Comparison of ENCODE assay signal across 25 cellular contexts in genomic region chr11:2406476-2406875, GRCh38. TPM values are rescaled to one million over a fixed set of nuclear protein-coding genes. Genes with fewer than 3 reads are reported as not detected.
"Had no signal": no experiment of that assay in that cellular context is flagged by ENCODE, and none has a peak within 500 bp of the region (broad histone marks: within the 10 kb centered on the region; RNA-seq: fewer than 3 reads in every experiment).

No MANE protein-coding gene starts in this region.

- H3K27me3 ChIP-seq: cardiac muscle cell, Peyer's patch had no signal

- H3K9me3 ChIP-seq: Peyer's patch, SJCRH30, SK-N-SH had no signal

- ATAC-seq: activated CD4-positive, alpha-beta T cell treated with anti-CD3 and anti-CD28 coated beads for 36 hours; T-helper 17 cell had no signal

- H3K27me3 Mint-ChIP-seq: activated CD4-positive, alpha-beta memory T cell treated with anti-CD3 and anti-CD28 coated beads, Interleukin-2, amount 10 ng/mL, durations not matched to agents 7 days and 5 days; activated CD4-positive, alpha-beta T cell treated with anti-CD3 and anti-CD28 coated beads for 36 hours; activated naive CD8-positive, alpha-beta T cell treated with anti-CD3 and anti-CD28 coated beads for 36 hours; T-helper 17 cell had no signal

- H3K4me3 ChIP-seq: cardiac muscle cell, Peyer's patch, SJCRH30 had no signal

- H3K4me3 Mint-ChIP-seq: activated CD4-positive, alpha-beta memory T cell treated with anti-CD3 and anti-CD28 coated beads, Interleukin-2, amount 10 ng/mL, durations not matched to agents 7 days and 5 days; activated CD4-positive, alpha-beta T cell treated with anti-CD3 and anti-CD28 coated beads for 36 hours; activated naive CD8-positive, alpha-beta T cell treated with anti-CD3 and anti-CD28 coated beads for 36 hours had no signal

- H3K9me3 Mint-ChIP-seq: activated CD4-positive, alpha-beta memory T cell treated with anti-CD3 and anti-CD28 coated beads, Interleukin-2, amount 10 ng/mL, durations not matched to agents 7 days and 5 days; activated naive CD8-positive, alpha-beta T cell treated with anti-CD3 and anti-CD28 coated beads for 36 hours had no signal

- DNase-seq: activated CD4-positive, alpha-beta memory T cell treated with anti-CD3 and anti-CD28 coated beads, Interleukin-2, amount 10 ng/mL, durations not matched to agents 7 days and 5 days; activated CD4-positive, alpha-beta T cell treated with anti-CD3 and anti-CD28 coated beads for 36 hours; activated CD4-positive, alpha-beta T cell treated with anti-CD3 and anti-CD28 coated beads, Interleukin-2, amount 50 U/mL, for 1 hour; activated CD4-positive, CD25-positive, alpha-beta regulatory T cell; activated naive CD8-positive, alpha-beta T cell treated with anti-CD3 and anti-CD28 coated beads for 36 hours; activated T-cell treated with anti-CD3 and anti-CD28 coated beads for 4 hours; brain microvascular endothelial cell; KG1; NCI-H1048; NCI-H146; NCI-H187 treated with DMSO at 0.1 percent for 48 hours; NCI-H2081 treated with DMSO at 0.1 percent for 48 hours; NCI-H446; NCI-H524; Peyer's patch; Right ventricle myocardium superior; SJCRH30; SK-N-SH; T-helper 17 cell; T-helper 9 cell had no signal

- H3K27ac Mint-ChIP-seq: activated CD4-positive, alpha-beta memory T cell treated with anti-CD3 and anti-CD28 coated beads, Interleukin-2, amount 10 ng/mL, durations not matched to agents 7 days and 5 days; activated CD4-positive, alpha-beta T cell treated with anti-CD3 and anti-CD28 coated beads for 36 hours; activated naive CD8-positive, alpha-beta T cell treated with anti-CD3 and anti-CD28 coated beads for 36 hours; T-helper 17 cell had no signal

- H3K4me2 ChIP-seq: SK-N-SH had no signal

- H3K9ac ChIP-seq: SK-N-SH had no signal

- H3K4me1 ChIP-seq: SJCRH30 had no signal

- H3K36me3 Mint-ChIP-seq: activated naive CD8-positive, alpha-beta T cell treated with anti-CD3 and anti-CD28 coated beads for 36 hours had no signal

- H3K27ac ChIP-seq: brain microvascular endothelial cell, cardiac muscle cell, Peyer's patch, RWPE1, SJCRH30 had no signal

RNA-seq across cellular contexts. Expression of gene TRPM5, which starts 37.8 kb away (rescaled TPM):
- total RNA-seq: activated CD4-positive, alpha-beta memory T cell treated with anti-CD3 and anti-CD28 coated beads, Interleukin-2, amount 10 ng/mL, durations not matched to agents 7 days and 5 days; activated CD8-positive, alpha-beta memory T cell treated with anti-CD3 and anti-CD28 coated beads for 36 hours; activated naive CD8-positive, alpha-beta T cell treated with anti-CD3 and anti-CD28 coated beads for 36 hours; LHCN-M2; M059J; Right ventricle myocardium superior; SJCRH30 had no signal
- polyA plus RNA-seq: SK-N-SH had no signal

RNA-seq across cellular contexts. Expression of gene KCNQ1, which starts 38.3 kb away (rescaled TPM):
- total RNA-seq: LHCN-M2, M059J, SJCRH30 had no signal
